In genomic region chr16:89330177-89330856, GRCh38 we compare ENCODE assay signal across 8 cellular contexts.
A peak's percentile ranks its signal among the peaks of the same experiment; 100 is the strongest.
DNase-seq lines count a peak whose midpoint lies in the region; ATAC-seq and TF ChIP-seq lines count a peak whose summit lies in the region.

No MANE protein-coding gene starts in this region.

- H3K9ac ChIP-seq in fibroblast of lung (ENCODE audit: insufficient read depth, low read length) = peak overlapping the region; percentile 53
- peak overlapping the region in 2 of 3 donors; percentile 12 to 69 for H3K9ac ChIP-seq in skeletal muscle tissue (ENCODE audit: low read depth in 1 of 3, low read length in 3 of 3)

- H3K36me3 ChIP-seq in fibroblast of lung (ENCODE audit: control insufficient read depth, insufficient read depth, low read length) (no peaks in the 10 kb centered on the region), skeletal muscle tissue (ENCODE audit: control insufficient read depth in 3 of 3, insufficient read depth in 3 of 3, low read length in 3 of 3) (no peaks in the 10 kb centered on the region)

- peaks cover 82% of the 10 kb centered on the region for H3K79me2 ChIP-seq in fibroblast of lung (ENCODE audit: control insufficient read depth, insufficient read depth, low read length)

- H3K4me3 ChIP-seq in fibroblast of lung (replicated peaks in 1 of 4; ENCODE audit: control extremely low read depth in 1 of 4, insufficient read depth in 1 of 4, low read depth in 3 of 4, low read length in 4 of 4) (no peak overlapping the region), skeletal muscle tissue (ENCODE audit: low read length in 3 of 3) (peak overlapping the region; percentile 10 to 51 (median 35))

- H3K9me3 ChIP-seq in fibroblast of lung (ENCODE audit: control insufficient read depth, insufficient read depth, low read depth, low read length) = no peaks in the 10 kb centered on the region
- H3K9me3 ChIP-seq in skeletal muscle tissue (ENCODE audit: control insufficient read depth in 3 of 3, low read length in 3 of 3) = no peaks in the 10 kb centered on the region

- TF ChIP-seq CTCF in fibroblast of lung (conservative IDR thresholded peaks at IDR 0.05 in 1 of 2, IDR thresholded peaks at IDR 0.05 in 1 of 2; ENCODE audit: low read depth in 1 of 2, low read length in 2 of 2) = no peak

- peaks cover 49% of the 10 kb centered on the region for H3K4me1 ChIP-seq in fibroblast of lung (ENCODE audit: control insufficient read depth, extremely low read depth, insufficient read depth, low read length)
- peaks cover 54 to 69% (median 61%) of the 10 kb centered on the region in 3 donors for H3K4me1 ChIP-seq in skeletal muscle tissue (ENCODE audit: control insufficient read depth in 3 of 3, insufficient read depth in 3 of 3, low read length in 3 of 3)

- no peaks in the 10 kb centered on the region for H4K20me1 ChIP-seq in fibroblast of lung (ENCODE audit: control insufficient read depth, extremely low read depth, insufficient read depth, low read length)

- no peak overlapping the region for H3K4me2 ChIP-seq in fibroblast of lung (ENCODE audit: extremely low read depth, insufficient read depth, low read length)

- H3K27ac ChIP-seq in fibroblast of lung (ENCODE audit: insufficient read depth, low read length) (peak overlapping the region; percentile 65), skeletal muscle tissue (ENCODE audit: low read depth, low read length) (peak overlapping the region; percentile 53)

- H3K27me3 ChIP-seq in fibroblast of lung (ENCODE audit: control insufficient read depth, insufficient read depth, low read length) (no peaks in the 10 kb centered on the region), skeletal muscle tissue (ENCODE audit: control insufficient read depth in 3 of 3, insufficient read depth in 3 of 3, low read length in 3 of 3) (no peaks in the 10 kb centered on the region)

- no peak for DNase-seq in activated CD4-positive, CD25-positive, alpha-beta regulatory T cell treated with anti-CD3 and anti-CD28 coated beads, Interleukin-2, amount 50 U/mL, for 72 hours
- DNase-seq in T-helper 22 cell (ENCODE audit: low read depth) (peak; percentile 66), fibroblast of lung (ENCODE audit: low read depth in 2 of 2) (peak in 1 of 2 donors; percentile 78), SIG-M5 treated with dmso at 0.1 percent for 504 hours (lab: John Stamatoyannopoulos, UW; ENCODE audit: unreplicated experiment) (no peak), T1000 (lab: John Stamatoyannopoulos, UW) (no peak), ecto neural progenitor cell (ENCODE audit: low spot score) (no peak)

- no peak overlapping the region for H2AFZ ChIP-seq in fibroblast of lung (ENCODE audit: low read length)

- ATAC-seq in activated CD4-positive, CD25-positive, alpha-beta regulatory T cell treated with anti-CD3 and anti-CD28 coated beads, Interleukin-2, amount 50 U/mL, for 24 hours = peak; percentile 30 to 33

Comparison
In these comparisons a context has a peak if more than half of its experiments do, and no peak if none do; other contexts are left out.
1. H3K4me3 ChIP-seq: peak in skeletal muscle tissue (3 of 3); none in fibroblast of lung (0 of 4).